Comparison of ENCODE assay signal across 24 cellular contexts in genomic region chr1:195202271-195202670, GRCh38.
A peak's percentile ranks its signal among the peaks of the same experiment; 100 is the strongest.
DNase-seq lines count a peak whose midpoint lies in the region; ATAC-seq and TF ChIP-seq lines count a peak whose summit lies in the region.
"Had no signal": no experiment of that assay in that cellular context is flagged by ENCODE, and none has a peak within 500 bp of the region (broad histone marks: within the 10 kb centered on the region; RNA-seq: fewer than 3 reads in every experiment).

No MANE protein-coding gene starts in this region.

- peaks cover 0 to 12% (median 0%) of the 10 kb centered on the region in 9 donors for H3K9me3 Mint-ChIP-seq in naive thymus-derived CD8-positive, alpha-beta T cell
- H3K9me3 Mint-ChIP-seq: activated CD8-positive, alpha-beta T cell treated with anti-CD3 and anti-CD28 coated beads for 36 hours; activated naive CD8-positive, alpha-beta T cell treated with anti-CD3 and anti-CD28 coated beads, Interleukin-2, amount 50 U/mL, for 24 hours; brain had no signal

- WGBS in lung, 2 donors, result 42 to 74% methylated on average over 4 of the region's 4 CpGs

- H3K27me3 Mint-ChIP-seq in naive thymus-derived CD8-positive, alpha-beta T cell, result no peaks in the 10 kb centered on the region
- H3K27me3 Mint-ChIP-seq: activated CD8-positive, alpha-beta T cell treated with anti-CD3 and anti-CD28 coated beads for 36 hours; activated naive CD8-positive, alpha-beta T cell treated with anti-CD3 and anti-CD28 coated beads, Interleukin-2, amount 50 U/mL, for 24 hours; stimulated activated memory B cell treated with anti-CD40 and anti-IgM and Interleukin-4, amounts not matched to agents 10 μg/mL and 1 μg/mL and 100 μg/mL, for 72 hours had no signal

- H3K27ac ChIP-seq in lung (ENCODE audit: low read depth in 1 of 2, low read length in 1 of 2), result no peak overlapping the region
- H3K27ac ChIP-seq: neutrophil, suprapubic skin had no signal

- H3K36me3 ChIP-seq in lung (ENCODE audit: control insufficient read depth in 2 of 2, insufficient read depth in 2 of 2, low read length in 2 of 2), result no peaks in the 10 kb centered on the region
- H3K36me3 ChIP-seq: neutrophil, suprapubic skin had no signal

- no peaks in the 10 kb centered on the region for H3K4me1 Mint-ChIP-seq in naive thymus-derived CD8-positive, alpha-beta T cell
- H3K4me1 Mint-ChIP-seq: activated naive CD8-positive, alpha-beta T cell treated with anti-CD3 and anti-CD28 coated beads, Interleukin-2, amount 50 U/mL, for 24 hours; CD14-positive monocyte; stimulated activated memory B cell treated with anti-CD40 and anti-IgM and Interleukin-4, amounts not matched to agents 10 μg/mL and 1 μg/mL and 100 μg/mL, for 72 hours had no signal

- peak overlapping the region; percentile 16 for H3K4me3 ChIP-seq in lung
- H3K4me3 ChIP-seq: suprapubic skin had no signal

- no peaks in the 10 kb centered on the region for H3K4me1 ChIP-seq in lung (ENCODE audit: control insufficient read depth in 2 of 2, insufficient read depth in 2 of 2, low read length in 2 of 2)
- H3K4me1 ChIP-seq: suprapubic skin had no signal

- no peak for ATAC-seq in lung (ENCODE audit: insufficient read depth, low FRiP score)
- no peak for ATAC-seq in naive thymus-derived CD8-positive, alpha-beta T cell
- ATAC-seq in HG03039 (IDR thresholded peaks at IDR 0.05; ENCODE audit: unreplicated experiment), result no peak
- ATAC-seq: activated CD8-positive, alpha-beta T cell treated with anti-CD3 and anti-CD28 coated beads for 36 hours; activated naive CD8-positive, alpha-beta T cell treated with anti-CD3 and anti-CD28 coated beads, Interleukin-2, amount 50 U/mL, for 24 hours; HCT116; stimulated activated memory B cell treated with anti-CD40 and anti-IgM and Interleukin-4, amounts not matched to agents 10 μg/mL and 1 μg/mL and 100 μg/mL, for 72 hours had no signal

- no peaks in the 10 kb centered on the region for H3K9me3 ChIP-seq in lung (ENCODE audit: control insufficient read depth in 2 of 2, insufficient read depth in 1 of 2, low read length in 1 of 2)
- H3K9me3 ChIP-seq: neutrophil, suprapubic skin had no signal

- TF ChIP-seq CTCF in lung (IDR thresholded peaks at IDR 0.05; ENCODE audit: control extremely low read depth, extremely low read depth), result no peak

- no peaks in the 10 kb centered on the region for H3K36me3 Mint-ChIP-seq in naive thymus-derived CD8-positive, alpha-beta T cell
- H3K36me3 Mint-ChIP-seq: brain; CD14-positive monocyte; stimulated activated memory B cell treated with anti-CD40 and anti-IgM and Interleukin-4, amounts not matched to agents 10 μg/mL and 1 μg/mL and 100 μg/mL, for 72 hours had no signal

- H3K27me3 ChIP-seq in lung (ENCODE audit: control insufficient read depth, insufficient read depth), result no peaks in the 10 kb centered on the region
- H3K27me3 ChIP-seq: neutrophil, suprapubic skin had no signal

- no peak overlapping the region for H3K4me3 Mint-ChIP-seq in naive thymus-derived CD8-positive, alpha-beta T cell
- H3K4me3 Mint-ChIP-seq: activated CD8-positive, alpha-beta T cell treated with anti-CD3 and anti-CD28 coated beads for 36 hours; activated naive CD8-positive, alpha-beta T cell treated with anti-CD3 and anti-CD28 coated beads, Interleukin-2, amount 50 U/mL, for 24 hours; brain; CD14-positive monocyte; stimulated activated memory B cell treated with anti-CD40 and anti-IgM and Interleukin-4, amounts not matched to agents 10 μg/mL and 1 μg/mL and 100 μg/mL, for 72 hours had no signal

- POLR2A ChIA-PET in naive thymus-derived CD8-positive, alpha-beta T cell (lab: Charles Lee), result no interaction called here

- H3K27ac Mint-ChIP-seq in naive thymus-derived CD8-positive, alpha-beta T cell, result no peak overlapping the region
- H3K27ac Mint-ChIP-seq: activated CD8-positive, alpha-beta T cell treated with anti-CD3 and anti-CD28 coated beads for 36 hours; activated naive CD8-positive, alpha-beta T cell treated with anti-CD3 and anti-CD28 coated beads, Interleukin-2, amount 50 U/mL, for 24 hours; brain; CD14-positive monocyte; stimulated activated memory B cell treated with anti-CD40 and anti-IgM and Interleukin-4, amounts not matched to agents 10 μg/mL and 1 μg/mL and 100 μg/mL, for 72 hours had no signal

- DNase-seq in DMS153 treated with DMSO at 0.1 percent for 48 hours (lab: John Stamatoyannopoulos, UW; ENCODE audit: unreplicated experiment) (peak; percentile 66), NCI-H1694 treated with DMSO at 0.1 percent for 48 hours (lab: John Stamatoyannopoulos, UW) (peak; percentile 67), NCI-H69 (lab: John Stamatoyannopoulos, UW) (peak; percentile 82), lung (ENCODE audit: low spot score) (no peak)
- DNase-seq in naive thymus-derived CD8-positive, alpha-beta T cell, result no peak
- DNase-seq in stimulated activated CD4-positive, alpha-beta T cell treated with anti-CD3 and anti-CD28 coated beads, Interleukin-1b, Interleukin-23, amount 100 ng/mL, for 48 hours, result no peak
- DNase-seq: activated CD4-positive, CD25-positive, alpha-beta regulatory T cell treated with anti-CD3 and anti-CD28 coated beads, Interleukin-2, amount 50 U/mL, for 72 hours; activated CD8-positive, alpha-beta T cell treated with anti-CD3 and anti-CD28 coated beads for 36 hours; activated effector memory CD4-positive, alpha-beta T cell treated with anti-CD3 and anti-CD28 coated beads, Interleukin-2, amount 50 U/mL, for 16 hours; activated naive CD8-positive, alpha-beta T cell treated with anti-CD3 and anti-CD28 coated beads, Interleukin-2, amount 50 U/mL, for 24 hours; activated T-cell treated with anti-CD3 and anti-CD28 coated beads for 4 hours; effector memory CD4-positive, alpha-beta T cell; KBM-7; kidney; NCI-H1930; RPMI8226; stimulated activated CD4-positive, alpha-beta T cell treated with anti-CD3 and anti-CD28 coated beads, Interleukin-2, amount 100 ng/mL, for 24 hours had no signal

Comparison
In these comparisons a context has a peak if more than half of its experiments do, and no peak if none do; other contexts are left out.
1. DNase-seq: peak in DMS153 treated with DMSO at 0.1 percent for 48 hours (single experiment), NCI-H1694 treated with DMSO at 0.1 percent for 48 hours (single experiment) and NCI-H69 (single experiment); none in lung (single experiment), naive thymus-derived CD8-positive, alpha-beta T cell (0 of 10) and stimulated activated CD4-positive, alpha-beta T cell treated with anti-CD3 and anti-CD28 coated beads, Interleukin-1b, Interleukin-23, amount 100 ng/mL, for 48 hours (single experiment).